In genomic region chr1:228213917-228214808, GRCh38 we compare ENCODE assay signal across 8 cellular contexts. TPM values are rescaled to one million over a fixed set of nuclear protein-coding genes. Genes with fewer than 3 reads are reported as not detected.
DNase-seq lines count a peak whose midpoint lies in the region; ATAC-seq and TF ChIP-seq lines count a peak whose summit lies in the region.

No MANE protein-coding gene starts in this region.

- no TSS peak for BruUV-seq in IMR-90 (replicated peaks; lab: Mats Ljungman, UMichigan)

- peak overlapping the region; percentile 61 for H3K4me2 ChIP-seq in IMR-90 (ENCODE audit: low read depth, low read length)

- H2BK120ac ChIP-seq in IMR-90 (ENCODE audit: low read depth, low read length) = no peak overlapping the region

- ATAC-seq in IMR-90 (ENCODE audit: low read depth) (no peak), natural killer cell (no peak), HG02981 (IDR thresholded peaks at IDR 0.05; ENCODE audit: unreplicated experiment) (no peak)

- peak overlapping the region; percentile 73 for H3K4me3 ChIP-seq in AG04450 (ENCODE audit: low read depth, low read length)
- peak overlapping the region; percentile 48 for H3K4me3 ChIP-seq in IMR-90 (ENCODE audit: insufficient read depth, low read depth, low read length)

- H2AK9ac ChIP-seq in IMR-90 (replicated peaks; ENCODE audit: low read depth, low read length, poor library complexity) = peak overlapping the region; percentile 95

- peaks cover 22% of the 10 kb centered on the region; the same call in 1 of the 2 replicates for H3K36me3 ChIP-seq in IMR-90 (ENCODE audit: control insufficient read depth, insufficient read depth, low read length)

- H2BK15ac ChIP-seq in IMR-90 (ENCODE audit: low read depth, low read length) = no peak overlapping the region

- H4K5ac ChIP-seq in IMR-90 (ENCODE audit: low read depth, low read length) = no peak overlapping the region

- H3K9me1 ChIP-seq in IMR-90 (ENCODE audit: insufficient read depth, low read length) = peaks cover 4% of the 10 kb centered on the region; the same call in 1 of the 2 replicates

- no peak overlapping the region for H3K27ac Mint-ChIP-seq in dendritic cell treated with granulocyte-macrophage colony-stimulating factor and Interleukin-4, amounts not matched to agents 40 ng/mL and 50 ng/mL, for 4 days
- no peak overlapping the region for H3K27ac Mint-ChIP-seq in natural killer cell

- no peaks in the 10 kb centered on the region for H3K9me3 Mint-ChIP-seq in dendritic cell treated with granulocyte-macrophage colony-stimulating factor and Interleukin-4, amounts not matched to agents 40 ng/mL and 50 ng/mL, for 4 days
- H3K9me3 Mint-ChIP-seq in natural killer cell = no peaks in the 10 kb centered on the region

- in situ Hi-C loops in IMR-90 (cut with MboI; ENCODE audit: low sequenced_read_pairs) = no loop called here

- H3K4me1 Mint-ChIP-seq in dendritic cell treated with granulocyte-macrophage colony-stimulating factor and Interleukin-4, amounts not matched to agents 40 ng/mL and 50 ng/mL, for 4 days (ENCODE audit: low read depth) = peaks cover 8% of the 10 kb centered on the region
- H3K4me1 Mint-ChIP-seq in natural killer cell = peaks cover 0 to 7% of the 10 kb centered on the region in 2 donors

- CTCF ChIA-PET in AG04450 (lab: Charles Lee) (interaction anchor here (0.6 to 1.8 kb wide), 14 partner anchors 10 to 301 kb away, joined by 3 to 13 read pairs (median 4); partner anchors contain the start of gene IBA57), IMR-90 (lab: Yijun Ruan, JAX) (interaction anchor here (0.7 kb wide), 1 partner anchor 189 kb away, joined by 3 read pairs; no protein-coding TSS in a partner anchor)

- H4K8ac ChIP-seq in IMR-90 (ENCODE audit: low read depth in 2 of 2, low read length in 2 of 2) = peak overlapping the region in 1 of 2 experiments; percentile 54; a peak in 3 of 4 replicates

- no peak overlapping the region for H2BK5ac ChIP-seq in IMR-90 (ENCODE audit: low read depth, low read length, poor library complexity, severe bottlenecking)

- H3K9me3 ChIP-seq in AG04450 (ENCODE audit: control insufficient read depth, insufficient read depth, low read length) (peaks cover 3% of the 10 kb centered on the region; the same call in 1 of the 2 replicates), IMR-90 (ENCODE audit: control insufficient read depth, insufficient read depth, low read length) (no peaks in the 10 kb centered on the region)

- H2AK5ac ChIP-seq in IMR-90 (ENCODE audit: low read depth, low read length) = peak overlapping the region; percentile 59; the same call in 1 of the 2 replicates

- no peaks in the 10 kb centered on the region for H3K36me3 Mint-ChIP-seq in dendritic cell treated with granulocyte-macrophage colony-stimulating factor and Interleukin-4, amounts not matched to agents 40 ng/mL and 50 ng/mL, for 4 days (ENCODE audit: low read depth)
- H3K36me3 Mint-ChIP-seq in natural killer cell = no peaks in the 10 kb centered on the region

- TF ChIP-seq CTCF in AG04450 (IDR thresholded peaks at IDR 0.05; ENCODE audit: low read depth, low read length) = no peak
- TF ChIP-seq CTCF in IMR-90 (conservative IDR thresholded peaks at IDR 0.05; ENCODE audit: low read depth, low read length) = no peak
- no peak for TF ChIP-seq CTCF in natural killer cell (IDR thresholded peaks at IDR 0.05)

- H3K27me3 Mint-ChIP-seq in dendritic cell treated with granulocyte-macrophage colony-stimulating factor and Interleukin-4, amounts not matched to agents 40 ng/mL and 50 ng/mL, for 4 days = peaks cover 27% of the 10 kb centered on the region
- no peaks in the 10 kb centered on the region for H3K27me3 Mint-ChIP-seq in natural killer cell (ENCODE audit: low read depth in 2 of 2)

- POLR2A ChIA-PET in AG04450 (lab: Yijun Ruan, JAX) (no interaction called here), IMR-90 (lab: Charles Lee; ENCODE audit: unreplicated experiment) (interaction anchor here (0.5 kb wide), 1 partner anchor 449 kb away, joined by 5 read pairs; no protein-coding TSS in a partner anchor)

- H3K18ac ChIP-seq in IMR-90 (ENCODE audit: low read depth, low read length) = peak overlapping the region; percentile 26; the same call in 1 of the 2 replicates

- DNase-seq in AG04450 (ENCODE audit: low read depth, low spot score) = no peak
- DNase-seq in IMR-90 = no peak
- no peak for DNase-seq in natural killer cell
- DNase-seq in HuH-7 (ENCODE audit: low spot score) = no peak
- DNase-seq in activated CD4-positive, CD25-positive, alpha-beta regulatory T cell (lab: John Stamatoyannopoulos, UW) = no peak
- no peak for DNase-seq in DMS53 (lab: John Stamatoyannopoulos, UW)

- 37% methylated on average over 18 of the region's 48 CpGs; no CpG with 5 or more reads in 1 of the 2 experiments for WGBS in IMR-90 (ENCODE audit: extremely low coverage in 2 of 2, insufficient read length in 1 of 2), 2 experiments

- H2AFZ ChIP-seq in IMR-90 (replicated peaks; ENCODE audit: low read length, poor library complexity) = peak overlapping the region; percentile 87

- peaks cover 10% of the 10 kb centered on the region; the same call in 1 of the 2 replicates for H3K4me1 ChIP-seq in IMR-90 (ENCODE audit: control insufficient read depth, insufficient read depth, low read length)

- no peak overlapping the region for H3K56ac ChIP-seq in IMR-90 (ENCODE audit: extremely low read depth, insufficient read depth, low read length)

- no peak overlapping the region for H3K14ac ChIP-seq in IMR-90 (replicated peaks; ENCODE audit: low read depth, low read length)

- dilution Hi-C loops in IMR-90 (cut with HindIII; ENCODE audit: low sequenced_read_pairs, unreplicated experiment) = no loop called here

- intact Hi-C loops in IMR-90 (cut with micrococcal nuclease) (loop anchor here (1.0 to 5.0 kb wide), 4 partner anchors 52 to 243 kb away; partner anchors contain the start of gene TRIM11), natural killer cell (cut with micrococcal nuclease) (loop anchor here (2.0 kb wide), 1 partner anchor 301 kb away; no protein-coding TSS in a partner anchor)
- intact Hi-C loops in dendritic cell treated with granulocyte-macrophage colony-stimulating factor and Interleukin-4, amounts not matched to agents 40 ng/mL and 50 ng/mL, for 4 days (cut with micrococcal nuclease) = no loop called here

- H3K4ac ChIP-seq in IMR-90 (ENCODE audit: low read depth, low read length) = peak overlapping the region; percentile 40

- H3K27me3 ChIP-seq in AG04450 (ENCODE audit: control insufficient read depth, insufficient read depth, low read length) = peaks cover 3% of the 10 kb centered on the region
- no peaks in the 10 kb centered on the region; the same call in 1 of the 2 replicates for H3K27me3 ChIP-seq in IMR-90 (ENCODE audit: control insufficient read depth, insufficient read depth, low read length)

- no peak overlapping the region for H2BK20ac ChIP-seq in IMR-90 (ENCODE audit: low read depth, low read length)

- no peak overlapping the region for H3K27ac ChIP-seq in AG04450 (ENCODE audit: low read depth, low read length)
- peak overlapping the region; percentile 36; the same call in 1 of the 2 replicates for H3K27ac ChIP-seq in IMR-90 (ENCODE audit: insufficient read depth, low read length)

- H3K79me1 ChIP-seq in IMR-90 (ENCODE audit: low read depth in 1 of 2, low read length in 2 of 2) = peaks cover 0 to 13% of the 10 kb centered on the region in 2 experiments; a peak in 2 of 4 replicates

- peak overlapping the region; percentile 57; the same call in 1 of the 2 replicates for H3K9ac ChIP-seq in IMR-90 (ENCODE audit: low read depth, low read length)

- TF ChIP-seq POLR2A in IMR-90 (IDR thresholded peaks at IDR 0.05; ENCODE audit: low read depth, low read length) = no peak

- TF ChIP-seq RAD21 in IMR-90 (IDR thresholded peaks at IDR 0.05; ENCODE audit: low read length) = no peak

- peak overlapping the region; percentile 24; the same call in 1 of the 2 replicates for H3K23ac ChIP-seq in IMR-90 (ENCODE audit: low read depth, low read length)

- peak overlapping the region; percentile 72 for H3K4me3 Mint-ChIP-seq in dendritic cell treated with granulocyte-macrophage colony-stimulating factor and Interleukin-4, amounts not matched to agents 40 ng/mL and 50 ng/mL, for 4 days
- H3K4me3 Mint-ChIP-seq in natural killer cell = peak overlapping the region; percentile 85

- peak overlapping the region; percentile 33; the same call in 1 of the 2 replicates for H4K91ac ChIP-seq in IMR-90 (ENCODE audit: insufficient read depth, low read depth, low read length)

- peaks cover 5% of the 10 kb centered on the region; the same call in 1 of the 2 replicates for H4K20me1 ChIP-seq in IMR-90 (ENCODE audit: insufficient read depth, low read length)

TF ChIP-seq in IMR-90, 13 proteins besides CTCF, POLR2A, EP300 and RAD21 (continues in another document):
- TF ChIP-seq BHLHE40 (IDR thresholded peaks at IDR 0.05; ENCODE audit: low read depth, low read length) = no peak
- no peak for TF ChIP-seq MXI1 (IDR thresholded peaks at IDR 0.05; ENCODE audit: borderline replicate concordance, low read depth, low read length)
- TF ChIP-seq NFE2L2 (IDR thresholded peaks at IDR 0.05; ENCODE audit: low read depth, low read length) = no peak
- no peak for TF ChIP-seq ELK1 (IDR thresholded peaks at IDR 0.05; ENCODE audit: borderline replicate concordance, low read depth, low read length)
- TF ChIP-seq FOS (IDR thresholded peaks at IDR 0.05; ENCODE audit: low read depth, low read length) = no peak
- no peak for TF ChIP-seq CEBPB (IDR thresholded peaks at IDR 0.05; ENCODE audit: low read depth, low read length)

RNA-seq across cellular contexts. Expression of gene OBSCN, which starts 6.3 kb away (rescaled TPM):
- polyA plus RNA-seq in AG04450 (2011; rRNA removed) (3.9 and 5.9 TPM in 2 replicates), IMR-90 (2012; rRNA removed) (9.5 and 10.0 TPM in 2 replicates)
- 9.1 and 12.7 TPM in 2 replicates for polyA minus RNA-seq in AG04450 (2011; rRNA and poly(A)+ RNA removed)
- total RNA-seq in IMR-90 (2012; rRNA removed) (4.1 and 4.2 TPM in 2 replicates), natural killer cell (10 to 100 TPM in 2 of 3 donors, 1 to 10 TPM in 1; 9.6 to 30.0 (median 14.3) TPM)
- 3.6 and 7.2 TPM in 2 replicates for polyA plus RNA-seq in IMR-90 (2012; cell fraction: cytosol; rRNA removed)
- 69.7 and 96.2 TPM in 2 replicates for polyA plus RNA-seq in IMR-90 (2012; cell fraction: nucleus; rRNA removed; ENCODE audit: low replicate concordance)

RNA-seq across cellular contexts. Expression of gene IBA57, which starts 48.6 kb away (rescaled TPM):
- polyA plus RNA-seq in AG04450 (2011; rRNA removed) = 1.4 and 1.7 TPM in 2 replicates
- 2.0 and 2.1 TPM in 2 replicates for polyA minus RNA-seq in AG04450 (2011; rRNA and poly(A)+ RNA removed)
- 1.7 and 2.0 TPM in 2 replicates for total RNA-seq in IMR-90 (2012; rRNA removed)
- 2.6 TPM in 2 replicates for polyA plus RNA-seq in IMR-90 (2012; rRNA removed)
- polyA plus RNA-seq in IMR-90 (2012; cell fraction: cytosol; rRNA removed) = 3.8 and 4.0 TPM in 2 replicates
- polyA plus RNA-seq in IMR-90 (2012; cell fraction: nucleus; rRNA removed; ENCODE audit: low replicate concordance) = 4.9 and 9.5 TPM in 2 replicates
- 10 to 100 TPM; 13.3 to 14.1 (median 13.8) TPM for total RNA-seq in natural killer cell
